ENCODE assay signal across 29 cellular contexts in genomic region chr14:44372807-44373497, GRCh38.
"Had no signal": no experiment of that assay in that cellular context is flagged by ENCODE, and none has a peak within 500 bp of the region (broad histone marks: within the 10 kb centered on the region; RNA-seq: fewer than 3 reads in every experiment).

No MANE protein-coding gene starts in this region.

- H3K27me3 Mint-ChIP-seq: memory B cell; naive thymus-derived CD8-positive, alpha-beta T cell; stimulated activated memory B cell treated with anti-CD40 and anti-IgM and Interleukin-4, amounts not matched to agents 10 μg/mL and 1 μg/mL and 100 μg/mL, for 72 hours; stimulated activated naive CD8-positive, alpha-beta T cell treated with anti-CD3 and anti-CD28 coated beads, Interleukin-15, amount 100 ng/mL, for 72 hours; type B pancreatic cell had no signal

- H3K27me3 ChIP-seq: pancreas, tibial nerve, uterus had no signal

- H3K4me3 Mint-ChIP-seq: immature natural killer cell; memory B cell; naive thymus-derived CD8-positive, alpha-beta T cell; nephron; neural crest cell; stimulated activated memory B cell treated with anti-CD40 and anti-IgM and Interleukin-4, amounts not matched to agents 10 μg/mL and 1 μg/mL and 100 μg/mL, for 72 hours; stimulated activated naive CD8-positive, alpha-beta T cell treated with anti-CD3 and anti-CD28 coated beads, Interleukin-15, amount 100 ng/mL, for 72 hours; type B pancreatic cell had no signal

- FAIRE-seq: islet of Langerhans, kidney had no signal

- H3K4me1 ChIP-seq: left ventricle myocardium inferior, pancreas, prostate gland, uterus had no signal

- H3K27ac Mint-ChIP-seq: immature natural killer cell; memory B cell; naive thymus-derived CD8-positive, alpha-beta T cell; nephron; stimulated activated memory B cell treated with anti-CD40 and anti-IgM and Interleukin-4, amounts not matched to agents 10 μg/mL and 1 μg/mL and 100 μg/mL, for 72 hours; stimulated activated naive CD8-positive, alpha-beta T cell treated with anti-CD3 and anti-CD28 coated beads, Interleukin-15, amount 100 ng/mL, for 72 hours; type B pancreatic cell had no signal

- H3K36me3 Mint-ChIP-seq: immature natural killer cell; memory B cell; stimulated activated memory B cell treated with anti-CD40 and anti-IgM and Interleukin-4, amounts not matched to agents 10 μg/mL and 1 μg/mL and 100 μg/mL, for 72 hours; type B pancreatic cell had no signal

- H3K36me3 ChIP-seq: left ventricle myocardium inferior, pancreas, prostate gland, tibial nerve, uterus had no signal

- DNase-seq: hypothalamus; immature natural killer cell; kidney; left colon; left ventricle myocardium inferior; naive thymus-derived CD8-positive, alpha-beta T cell; nucleus accumbens; pancreas; posterior cingulate gyrus; retina; right cardiac atrium; stimulated activated CD4-positive, alpha-beta T cell treated with anti-CD3 and anti-CD28 coated beads, Interleukin-1b, Interleukin-23, amount 100 ng/mL, for 48 hours; stimulated activated CD4-positive, alpha-beta T cell treated with anti-CD3 and anti-CD28 coated beads, Interleukin-2, amount 100 ng/mL, for 48 hours; stimulated activated CD4-positive, alpha-beta T cell treated with anti-CD3 and anti-CD28 coated beads, Interleukin-4, amount 100 ng/mL, for 4 hours; stimulated activated CD8-positive, alpha-beta memory T cell treated with anti-CD3 and anti-CD28 coated beads, Interleukin-4, amount 100 ng/mL, for 48 hours; stimulated activated naive CD4-positive, alpha-beta T cell treated with Interleukin-2 at 50 U/mL for 16 hours; stimulated activated naive CD8-positive, alpha-beta T cell treated with anti-CD3 and anti-CD28 coated beads, Interleukin-15, amount 100 ng/mL, for 72 hours; substantia nigra; uterus had no signal

- H3K27ac ChIP-seq: left ventricle myocardium inferior, pancreas, prostate gland, skin epidermis, tibial nerve, uterus had no signal

- H3K9me3 ChIP-seq: pancreas, prostate gland, uterus had no signal

- H3K4me3 ChIP-seq: left ventricle myocardium inferior, lung, pancreas, prostate gland, skin epidermis, tibial nerve, uterus had no signal

- H3K4me1 Mint-ChIP-seq: immature natural killer cell; memory B cell; naive thymus-derived CD8-positive, alpha-beta T cell; nephron; neural crest cell; stimulated activated memory B cell treated with anti-CD40 and anti-IgM and Interleukin-4, amounts not matched to agents 10 μg/mL and 1 μg/mL and 100 μg/mL, for 72 hours; stimulated activated naive CD8-positive, alpha-beta T cell treated with anti-CD3 and anti-CD28 coated beads, Interleukin-15, amount 100 ng/mL, for 72 hours had no signal
